1 cellular context compared by ENCODE assay signal in genomic region chr2:55620123-55620779, GRCh38.
TF ChIP-seq lines count a peak whose summit lies in the region.

No MANE protein-coding gene starts in this region.

TF ChIP-seq in GM23338, 12 proteins besides CTCF, POLR2A, EP300 and RAD21 (continued from another document):
- TF ChIP-seq REST (IDR thresholded peaks at IDR 0.05; ENCODE audit: unreplicated experiment) (no peak), ZNF114 (CRISPR knock-in tag; IDR thresholded peaks at IDR 0.05) (no peak), EZH2phosphoT487 (IDR thresholded peaks at IDR 0.05; ENCODE audit: unreplicated experiment) (no peak), NANOG (IDR thresholded peaks at IDR 0.05; ENCODE audit: borderline replicate concordance) (no peak), ZNF331 (CRISPR knock-in tag; IDR thresholded peaks at IDR 0.05; ENCODE audit: low read depth) (no peak)
